1 cellular context compared by ENCODE assay signal in genomic region chr16:67238806-67239470, GRCh38.
TF ChIP-seq lines count a peak whose summit lies in the region.

No MANE protein-coding gene starts in this region.

TF ChIP-seq in IMR-90, 13 proteins besides CTCF, POLR2A, EP300 and RAD21:
- no peak for TF ChIP-seq MAFK (IDR thresholded peaks at IDR 0.05; ENCODE audit: low read depth, low read length)
- TF ChIP-seq SMC3 (IDR thresholded peaks at IDR 0.05; ENCODE audit: low read depth, low read length), result no peak
- TF ChIP-seq NFE2L2 (IDR thresholded peaks at IDR 0.05; ENCODE audit: low read depth, low read length), result no peak
- no peak for TF ChIP-seq BHLHE40 (IDR thresholded peaks at IDR 0.05; ENCODE audit: low read depth, low read length)
- TF ChIP-seq CHD1 (IDR thresholded peaks at IDR 0.05; ENCODE audit: low read depth, low read length), result no peak
- TF ChIP-seq USF2 (IDR thresholded peaks at IDR 0.05; ENCODE audit: low read depth, low read length), result no peak
- no peak for TF ChIP-seq CEBPB (IDR thresholded peaks at IDR 0.05; ENCODE audit: low read depth, low read length)
